8 cellular contexts compared by ENCODE assay signal in the genomic region with DNA sequence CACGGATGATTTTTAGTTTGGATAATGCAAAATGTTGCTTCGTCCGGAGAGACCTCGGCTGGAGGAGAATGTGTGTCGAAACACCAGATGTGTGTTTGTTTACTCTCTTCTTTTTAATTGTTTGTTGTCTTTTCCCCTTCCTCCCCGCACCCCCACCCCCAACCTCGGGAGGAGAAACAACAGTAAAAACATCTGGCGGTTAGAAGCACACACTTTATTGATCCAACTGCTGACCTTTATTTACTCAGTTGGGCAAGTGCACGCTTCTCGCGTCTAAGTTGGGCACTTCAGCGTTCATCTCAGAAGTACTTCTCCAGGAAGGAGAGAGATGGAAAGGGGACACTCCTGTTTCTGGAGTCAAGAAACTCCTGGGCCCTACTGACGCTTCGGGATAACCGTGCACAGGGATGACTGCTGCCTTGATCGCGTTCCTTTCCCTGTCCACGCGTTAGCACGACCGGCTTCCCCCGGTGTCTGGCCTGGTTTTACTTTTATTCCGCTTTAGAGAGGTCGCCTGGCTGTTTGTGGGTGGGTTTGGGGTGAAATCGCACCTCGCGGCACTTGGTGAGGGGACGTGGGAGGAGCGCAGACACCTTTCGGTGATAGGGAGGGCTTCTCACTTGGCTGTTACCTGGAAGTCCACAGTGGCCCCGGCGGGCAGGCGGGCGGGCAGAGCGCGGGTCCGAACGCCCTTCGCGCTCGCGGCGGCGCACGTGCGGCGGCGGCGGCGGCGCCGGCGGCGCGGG.
DNase-seq lines count a peak whose midpoint lies in the region; ATAC-seq and FAIRE-seq lines count a peak whose summit lies in the region.

No MANE protein-coding gene starts in this region.

- no peak for FAIRE-seq in small intestine (lab: Jason Lieb, UNC)

- CTCF ChIA-PET in CD8-positive, alpha-beta memory T cell (lab: Charles Lee), result no interaction called here

- peaks cover 52 to 74% of the 10 kb centered on the region in 2 donors for H3K27me3 Mint-ChIP-seq in CD8-positive, alpha-beta memory T cell
- peaks cover 55% of the 10 kb centered on the region for H3K27me3 Mint-ChIP-seq in activated T-helper 17 cell treated with anti-CD3 and anti-CD28 coated beads, Interleukin-2, amount 50 U/mL, for 72 hours

- no peaks in the 10 kb centered on the region for H3K36me3 Mint-ChIP-seq in CD8-positive, alpha-beta memory T cell
- H3K36me3 Mint-ChIP-seq in activated T-helper 17 cell treated with anti-CD3 and anti-CD28 coated beads, Interleukin-2, amount 50 U/mL, for 72 hours (ENCODE audit: low read depth), result peaks cover 15% of the 10 kb centered on the region

- no peak for ATAC-seq in activated T-helper 17 cell treated with anti-CD3 and anti-CD28 coated beads, Interleukin-2, amount 50 U/mL, for 72 hours (replicated peaks)
- no peak for ATAC-seq in HG02678 (IDR thresholded peaks at IDR 0.05; ENCODE audit: unreplicated experiment)
- ATAC-seq in HG02588 (IDR thresholded peaks at IDR 0.05; ENCODE audit: unreplicated experiment), result no peak

- 1 to 3% (median 2%) methylated on average over 50 to 55 of the region's 55 CpGs for WGBS in small intestine, 3 donors

- H3K9ac ChIP-seq in iPS-18a (ENCODE audit: low read length), result no peak overlapping the region

- no peak overlapping the region for H3K4me3 ChIP-seq in CD8-positive, alpha-beta memory T cell (ENCODE audit: low read length)
- H3K4me3 ChIP-seq in iPS-18a (ENCODE audit: low read length) (peak overlapping the region; percentile 93), small intestine (ENCODE audit: low read depth in 1 of 2, low read length in 2 of 2) (peak overlapping the region; percentile 51 to 94)

- in situ Hi-C loops in G401 (cut with HindIII; ENCODE audit: low sequenced_read_pairs), result no loop called here

- peaks cover 0 to 4% (median 0%) of the 10 kb centered on the region in 5 donors for H3K9me3 Mint-ChIP-seq in CD8-positive, alpha-beta memory T cell
- H3K9me3 Mint-ChIP-seq in activated T-helper 17 cell treated with anti-CD3 and anti-CD28 coated beads, Interleukin-2, amount 50 U/mL, for 72 hours, result no peaks in the 10 kb centered on the region

- peak overlapping the region; percentile 78 to 90 (median 85) for H3K4me3 Mint-ChIP-seq in CD8-positive, alpha-beta memory T cell
- H3K4me3 Mint-ChIP-seq in activated T-helper 17 cell treated with anti-CD3 and anti-CD28 coated beads, Interleukin-2, amount 50 U/mL, for 72 hours, result peak overlapping the region; percentile 88

- H3K4me1 Mint-ChIP-seq in CD8-positive, alpha-beta memory T cell, result peaks cover 42 to 55% (median 51%) of the 10 kb centered on the region in 3 donors
- H3K4me1 Mint-ChIP-seq in activated T-helper 17 cell treated with anti-CD3 and anti-CD28 coated beads, Interleukin-2, amount 50 U/mL, for 72 hours, result peaks cover 18% of the 10 kb centered on the region

- no peaks in the 10 kb centered on the region for H3K9me3 ChIP-seq in CD8-positive, alpha-beta memory T cell (ENCODE audit: low read length)
- H3K9me3 ChIP-seq in iPS-18a (ENCODE audit: control insufficient read depth, low read depth, low read length) (no peaks in the 10 kb centered on the region), small intestine (ENCODE audit: control insufficient read depth, low read depth) (no peaks in the 10 kb centered on the region)

- peaks cover 8% of the 10 kb centered on the region for H3K4me1 ChIP-seq in CD8-positive, alpha-beta memory T cell (ENCODE audit: insufficient read depth, low read length)
- peaks cover 23% of the 10 kb centered on the region for H3K4me1 ChIP-seq in iPS-18a (ENCODE audit: control insufficient read depth, low read depth, low read length)
- no peaks in the 10 kb centered on the region for H3K4me1 ChIP-seq in small intestine (ENCODE audit: control insufficient read depth in 2 of 2, insufficient read depth in 1 of 2, low read depth in 1 of 2, low read length in 1 of 2)

- H3K27ac Mint-ChIP-seq in CD8-positive, alpha-beta memory T cell, result peak overlapping the region in 1 of 8 donors; percentile 39
- H3K27ac Mint-ChIP-seq in activated T-helper 17 cell treated with anti-CD3 and anti-CD28 coated beads, Interleukin-2, amount 50 U/mL, for 72 hours, result no peak overlapping the region

- peak in 1 of 5 donors; percentile 43 for DNase-seq in CD8-positive, alpha-beta memory T cell
- DNase-seq in HT-29 (ENCODE audit: low spot score) (peak; percentile 24), small intestine (peak; percentile 70), G401 (ENCODE audit: low spot score) (no peak)

- H3K36me3 ChIP-seq in CD8-positive, alpha-beta memory T cell (ENCODE audit: insufficient read depth, low read length), result no peaks in the 10 kb centered on the region
- H3K36me3 ChIP-seq in iPS-18a (ENCODE audit: control insufficient read depth, low read depth, low read length) (no peaks in the 10 kb centered on the region), small intestine (ENCODE audit: control insufficient read depth in 2 of 2, insufficient read depth in 2 of 2, low read length in 2 of 2) (no peaks in the 10 kb centered on the region)

- POLR2A ChIA-PET in CD8-positive, alpha-beta memory T cell (lab: Charles Lee), result no interaction called here

- H3K27me3 ChIP-seq in CD8-positive, alpha-beta memory T cell (ENCODE audit: insufficient read depth, low read length, poor library complexity, severe bottlenecking), result peaks cover 30% of the 10 kb centered on the region
- H3K27me3 ChIP-seq in iPS-18a (ENCODE audit: control insufficient read depth, insufficient read depth, low read length), result peaks cover 83% of the 10 kb centered on the region
- H3K27me3 ChIP-seq in small intestine (ENCODE audit: control insufficient read depth in 2 of 2, insufficient read depth in 2 of 2, low read length in 2 of 2), result peaks cover 0 to 6% of the 10 kb centered on the region in 2 donors

- H3K27ac ChIP-seq in CD8-positive, alpha-beta memory T cell (ENCODE audit: low read depth, low read length), result no peak overlapping the region
- no peak overlapping the region for H3K27ac ChIP-seq in iPS-18a (ENCODE audit: low read length)
- H3K27ac ChIP-seq in small intestine (ENCODE audit: low read depth in 1 of 2, low read length in 1 of 2), result peak overlapping the region; percentile 93 to 95

Comparison
In these comparisons a context has a peak if more than half of its experiments do, and no peak if none do; other contexts are left out.
1. H3K27ac ChIP-seq: peak in small intestine (2 of 2); none in CD8-positive, alpha-beta memory T cell (single experiment) and iPS-18a (single experiment).